8 cellular contexts compared by ENCODE assay signal in the genomic region with DNA sequence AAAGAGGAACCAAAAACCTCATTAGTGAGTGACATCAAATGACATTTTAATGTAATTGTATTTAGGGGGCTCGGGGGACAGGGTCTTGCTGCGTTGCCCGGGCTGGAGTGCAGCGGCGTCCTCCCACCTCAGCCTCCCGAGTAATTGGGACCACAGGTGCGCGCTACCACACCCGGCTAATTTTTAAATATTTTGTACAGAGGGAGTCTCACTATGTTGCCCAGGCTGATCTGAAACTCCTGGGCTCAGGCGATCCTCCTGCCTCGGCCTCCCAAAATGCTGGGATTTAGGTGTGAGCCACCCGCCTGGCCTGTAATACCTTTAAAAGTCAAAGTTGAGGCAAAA. TPM values are rescaled to one million over a fixed set of nuclear protein-coding genes. Genes with fewer than 3 reads are reported as not detected.
DNase-seq lines count a peak whose midpoint lies in the region; ATAC-seq and TF ChIP-seq lines count a peak whose summit lies in the region.

No MANE protein-coding gene starts in this region.

- H3K4me3 Mint-ChIP-seq in activated CD4-positive, alpha-beta T cell treated with anti-CD3 and anti-CD28 coated beads, Interleukin-2, amount 10 ng/mL, durations not matched to agents 24 days and 14 days: peak overlapping the region; percentile 98

- H3K27me3 ChIP-seq in adipocyte (replicated peaks; ENCODE audit: control insufficient read depth, insufficient read depth, low read length) (no peaks in the 10 kb centered on the region), right lobe of liver (no peaks in the 10 kb centered on the region), thoracic aorta (replicated peaks; ENCODE audit: insufficient read depth) (no peaks in the 10 kb centered on the region)

- H3K9ac ChIP-seq in adipocyte (ENCODE audit: low read length): peak overlapping the region; percentile 88

- no peak for TF ChIP-seq CTCF in right lobe of liver (IDR thresholded peaks at IDR 0.05)
- no peak for TF ChIP-seq CTCF in thoracic aorta (IDR thresholded peaks at IDR 0.05)

- H3K4me3 ChIP-seq in adipocyte (ENCODE audit: low read length) (peak overlapping the region; percentile 90), right lobe of liver (peak overlapping the region; percentile 78 to 93 (median 87)), thoracic aorta (peak overlapping the region; percentile 99)

- H3K27ac Mint-ChIP-seq in activated CD4-positive, alpha-beta T cell treated with anti-CD3 and anti-CD28 coated beads, Interleukin-2, amount 10 ng/mL, durations not matched to agents 24 days and 14 days: no peak overlapping the region

- DNase-seq in activated CD4-positive, alpha-beta T cell treated with anti-CD3 and anti-CD28 coated beads, Interleukin-2, amount 10 ng/mL, durations not matched to agents 24 days and 14 days: no peak
- no peak for DNase-seq in activated CD4-positive, alpha-beta T cell treated with anti-CD3 and anti-CD28 coated beads, Interleukin-2, amount 50 U/mL, for 48 hours
- DNase-seq in adipocyte (ENCODE audit: low read depth): no peak
- no peak for DNase-seq in right lobe of liver
- no peak for DNase-seq in thoracic aorta (ENCODE audit: low spot score)
- DNase-seq in activated gamma-delta T cell treated with Interleukin-2 at 50 U/mL for 16 hours: no peak
- no peak for DNase-seq in kidney tubule cell (ENCODE audit: low spot score)
- DNase-seq in activated CD4-positive, CD25-positive, alpha-beta regulatory T cell treated with anti-CD3 and anti-CD28 coated beads, Interleukin-2, amount 50 U/mL, for 72 hours: no peak

- H3K4me1 Mint-ChIP-seq in activated CD4-positive, alpha-beta T cell treated with anti-CD3 and anti-CD28 coated beads, Interleukin-2, amount 10 ng/mL, durations not matched to agents 24 days and 14 days: peaks cover 19% of the 10 kb centered on the region

- H3K36me3 ChIP-seq in adipocyte (ENCODE audit: control insufficient read depth, insufficient read depth, low read length, severe bottlenecking) (peaks cover 38% of the 10 kb centered on the region), right lobe of liver (peaks cover 0 to 21% (median 2%) of the 10 kb centered on the region in 4 donors), thoracic aorta (peaks cover 27% of the 10 kb centered on the region)

- no peaks in the 10 kb centered on the region for H3K27me3 Mint-ChIP-seq in activated CD4-positive, alpha-beta T cell treated with anti-CD3 and anti-CD28 coated beads, Interleukin-2, amount 10 ng/mL, durations not matched to agents 24 days and 14 days

- H3K27ac ChIP-seq in right lobe of liver: peak overlapping the region in 2 of 3 donors; percentile 31 to 45
- H3K27ac ChIP-seq in thoracic aorta: peak overlapping the region; percentile 63 to 66

- peaks cover 10% of the 10 kb centered on the region for H3K4me1 ChIP-seq in adipocyte (ENCODE audit: control insufficient read depth, insufficient read depth, low read length)
- H3K4me1 ChIP-seq in right lobe of liver: peaks cover 0 to 17% (median 2%) of the 10 kb centered on the region in 4 donors
- H3K4me1 ChIP-seq in thoracic aorta (ENCODE audit: control insufficient read depth in 1 of 2, low read depth in 2 of 2): peaks cover 2 to 19% of the 10 kb centered on the region in 2 donors

- no peaks in the 10 kb centered on the region for H3K9me3 ChIP-seq in adipocyte (ENCODE audit: control insufficient read depth, low read length)
- no peaks in the 10 kb centered on the region for H3K9me3 ChIP-seq in right lobe of liver
- H3K9me3 ChIP-seq in thoracic aorta: no peaks in the 10 kb centered on the region

- H3K36me3 Mint-ChIP-seq in activated CD4-positive, alpha-beta T cell treated with anti-CD3 and anti-CD28 coated beads, Interleukin-2, amount 10 ng/mL, durations not matched to agents 24 days and 14 days (ENCODE audit: low read depth): peaks cover 42% of the 10 kb centered on the region

- WGBS in right lobe of liver (ENCODE audit: insufficient coverage, low coverage, low lambda C conversion rate, missing lambda C conversion rate): 39% methylated on average over 11 of the region's 12 CpGs

- no peaks in the 10 kb centered on the region for H3K9me3 Mint-ChIP-seq in activated CD4-positive, alpha-beta T cell treated with anti-CD3 and anti-CD28 coated beads, Interleukin-2, amount 10 ng/mL, durations not matched to agents 24 days and 14 days

- TF ChIP-seq POLR2A in right lobe of liver (IDR thresholded peaks at IDR 0.05): no peak

- intact Hi-C loops in activated CD4-positive, alpha-beta T cell treated with anti-CD3 and anti-CD28 coated beads, Interleukin-2, amount 10 ng/mL, durations not matched to agents 24 days and 14 days (cut with micrococcal nuclease): no loop called here
- intact Hi-C loops in right lobe of liver (cut with DNase I): no loop called here

- ATAC-seq in right lobe of liver (no peak), thoracic aorta (ENCODE audit: insufficient number of reproducible peaks, low FRiP score, low read depth) (no peak)

RNA-seq across cellular contexts. Expression of gene SNRNP25, which starts 0.6 kb away (rescaled TPM):
- total RNA-seq in activated CD4-positive, alpha-beta T cell treated with anti-CD3 and anti-CD28 coated beads, Interleukin-2, amount 10 ng/mL, durations not matched to agents 24 days and 14 days: 97.7 and 99.9 TPM in 2 replicates
- 10 to 100 TPM; 11.7 to 15.9 (median 14.8) TPM for total RNA-seq in right lobe of liver
- total RNA-seq in thoracic aorta: 10 to 100 TPM in 1 of 2 donors, 1 to 10 TPM in 1; 6.1 to 16.4 TPM

RNA-seq across cellular contexts. Expression of gene POLR3K, which starts 0.8 kb away (rescaled TPM):
- 88.9 and 89.8 TPM in 2 replicates for total RNA-seq in activated CD4-positive, alpha-beta T cell treated with anti-CD3 and anti-CD28 coated beads, Interleukin-2, amount 10 ng/mL, durations not matched to agents 24 days and 14 days
- total RNA-seq in right lobe of liver: 1 to 10 TPM; 3.5 to 6.3 (median 4.3) TPM
- total RNA-seq in thoracic aorta: 1 to 10 TPM in 1 of 2 donors, not detected in 1; 1.4 TPM

RNA-seq across cellular contexts. Expression of gene RHBDF1, which starts 18.2 kb away (rescaled TPM):
- total RNA-seq in activated CD4-positive, alpha-beta T cell treated with anti-CD3 and anti-CD28 coated beads, Interleukin-2, amount 10 ng/mL, durations not matched to agents 24 days and 14 days: 0.26 and 0.76 TPM in 2 replicates
- total RNA-seq in right lobe of liver (10 to 100 TPM in 1 of 6 experiments, 1 to 10 TPM in 5; 5.0 to 14.3 (median 7.1) TPM), thoracic aorta (100 to 1,000 TPM; 109 to 138 TPM)

RNA-seq across cellular contexts. Expression of gene MPG, which starts 23.8 kb away (rescaled TPM):
- 68.4 and 72.6 TPM in 2 replicates for total RNA-seq in activated CD4-positive, alpha-beta T cell treated with anti-CD3 and anti-CD28 coated beads, Interleukin-2, amount 10 ng/mL, durations not matched to agents 24 days and 14 days
- 10 to 100 TPM; 20.7 to 76.4 (median 26.9) TPM for total RNA-seq in right lobe of liver
- total RNA-seq in thoracic aorta: 100 to 1,000 TPM in 1 of 2 donors, 10 to 100 TPM in 1; 93.1 to 202 TPM

Comparison
In these comparisons a context has a peak if more than half of its experiments do, and no peak if none do; other contexts are left out.
1. RNA of gene POLR3K, which starts 0.8 kb away (total RNA-seq): 88.9 to 89.8 TPM in activated CD4-positive, alpha-beta T cell treated with anti-CD3 and anti-CD28 coated beads, Interleukin-2, amount 10 ng/mL, durations not matched to agents 24 days and 14 days; 3.5 to 6.3 TPM in right lobe of liver and 1.4 TPM in thoracic aorta; every median in the first group is over 10 times any median in the second.
2. RNA of gene RHBDF1, which starts 18.2 kb away (total RNA-seq): 109 to 138 TPM in thoracic aorta; 5.0 to 14.3 TPM in right lobe of liver and 0.26 to 0.76 TPM in activated CD4-positive, alpha-beta T cell treated with anti-CD3 and anti-CD28 coated beads, Interleukin-2, amount 10 ng/mL, durations not matched to agents 24 days and 14 days; every median in the first group is over 4 times any median in the second.
3. Peak in every context shown above with its lines, with median percentiles within 50 percentile points of each other: H3K4me3 ChIP-seq.